ENCODE assay signal across 26 cellular contexts in the genomic region with DNA sequence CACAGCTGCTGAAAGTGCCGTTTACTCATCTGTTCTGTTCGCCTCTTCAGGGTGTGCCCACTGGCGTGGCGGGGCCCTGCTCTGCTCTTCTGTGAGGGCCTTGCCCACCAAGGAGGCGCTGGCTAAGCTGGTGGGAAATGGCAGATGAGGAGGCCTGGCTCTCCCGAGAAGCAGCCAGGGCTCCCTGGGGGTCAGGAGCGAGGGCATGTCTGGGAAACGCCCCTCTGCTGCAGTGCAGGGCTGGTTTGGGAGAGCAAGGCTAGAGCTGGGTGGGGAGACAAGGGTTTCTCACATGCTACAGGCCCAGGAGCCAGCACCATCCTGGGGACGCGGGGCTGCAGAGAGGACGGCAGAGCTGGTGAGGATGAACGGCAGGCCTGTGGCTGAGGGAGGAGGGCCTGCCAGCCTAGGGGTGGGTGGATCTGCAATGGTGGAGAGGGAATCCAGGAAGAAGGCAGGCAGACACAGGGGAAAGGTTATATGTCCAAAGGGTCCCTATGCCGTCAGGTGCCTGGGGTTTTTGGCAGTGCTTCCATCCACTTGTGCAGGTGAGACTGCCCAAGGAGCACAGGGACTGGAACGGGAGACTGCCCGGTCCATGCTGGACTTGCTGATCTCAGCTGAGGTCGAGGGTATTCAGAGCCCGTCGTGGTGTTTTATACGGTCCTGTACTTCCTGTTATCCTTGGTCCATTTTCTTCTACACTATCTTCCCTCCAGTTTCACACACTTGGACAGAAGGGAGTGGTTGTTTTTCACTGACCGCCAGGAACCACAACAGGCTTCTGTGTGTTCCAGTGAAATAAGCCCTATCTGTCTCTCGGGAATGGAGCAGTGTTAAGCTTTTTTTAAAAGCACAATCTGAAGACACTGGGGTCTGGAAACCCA.
A peak's percentile ranks its signal among the peaks of the same experiment; 100 is the strongest.
DNase-seq lines count a peak whose midpoint lies in the region; ATAC-seq and TF ChIP-seq lines count a peak whose summit lies in the region.
"Had no signal": no experiment of that assay in that cellular context is flagged by ENCODE, and none has a peak within 500 bp of the region (broad histone marks: within the 10 kb centered on the region; RNA-seq: fewer than 3 reads in every experiment).

No MANE protein-coding gene starts in this region.

- H3K27me3 ChIP-seq in testis, result no peaks in the 10 kb centered on the region
- peaks cover 3% of the 10 kb centered on the region for H3K27me3 ChIP-seq in gastroesophageal sphincter
- H3K27me3 ChIP-seq: cardiac muscle cell, heart left ventricle, upper lobe of right lung had no signal

- H3K36me3 ChIP-seq in testis (ENCODE audit: low read depth, missing control alignments), result no peaks in the 10 kb centered on the region
- H3K36me3 ChIP-seq in gastroesophageal sphincter, result no peaks in the 10 kb centered on the region
- H3K36me3 ChIP-seq: cardiac muscle cell, heart left ventricle, upper lobe of right lung had no signal

- H3K27ac ChIP-seq in testis (no peak overlapping the region), gastroesophageal sphincter (no peak overlapping the region)
- H3K27ac ChIP-seq: cardiac muscle cell, epithelial cell of prostate, heart left ventricle, skin epidermis, upper lobe of right lung had no signal

- H3K9me3 ChIP-seq in testis (no peaks in the 10 kb centered on the region), gastroesophageal sphincter (no peaks in the 10 kb centered on the region)
- H3K9me3 ChIP-seq: heart left ventricle, mucosa of descending colon, SK-N-SH, upper lobe of right lung had no signal

- TF ChIP-seq EP300 in gastroesophageal sphincter (IDR thresholded peaks at IDR 0.05), result no peak

- no peak for TF ChIP-seq CTCF in testis (IDR thresholded peaks at IDR 0.05)
- no peak for TF ChIP-seq CTCF in gastroesophageal sphincter (IDR thresholded peaks at IDR 0.05)

- H3K4me3 ChIP-seq in testis (no peak overlapping the region), gastroesophageal sphincter (no peak overlapping the region)
- H3K4me3 ChIP-seq: cardiac muscle cell, heart left ventricle, mucosa of descending colon, skin epidermis, upper lobe of right lung had no signal

- intact Hi-C loops in testis (cut with DNase I; ENCODE audit: low total_unique reads), result no loop called here

- no peak for TF ChIP-seq POLR2A in testis (IDR thresholded peaks at IDR 0.05)
- no peak for TF ChIP-seq POLR2A in gastroesophageal sphincter (IDR thresholded peaks at IDR 0.05)

- peak; percentile 28 for DNase-seq in activated effector memory CD4-positive, alpha-beta T cell treated with anti-CD3 and anti-CD28 coated beads, Interleukin-2, amount 50 U/mL, for 16 hours
- no peak for DNase-seq in activated effector memory CD4-positive, alpha-beta T cell treated with Interleukin-2 at 50 U/mL for 16 hours
- DNase-seq in foreskin melanocyte (peak; percentile 22), mesenteric fat pad (ENCODE audit: low spot score) (peak; percentile 73), testis (peak; percentile 18)
- DNase-seq in effector CD4-positive, alpha-beta T cell, result no peak
- DNase-seq: activated CD8-positive, alpha-beta memory T cell treated with anti-CD3 and anti-CD28 coated beads for 24 hours; activated T-cell treated with anti-CD3 and anti-CD28 coated beads, Interleukin-2, amount 50 U/mL, for 48 hours; AML-193; CD8-positive, alpha-beta T cell; dermis blood vessel endothelial cell; Karpas-422; mucosa of descending colon; MV-4-11; NCI-H187 treated with DMSO at 0.1 percent for 48 hours; NCI-H526 treated with DMSO at 0.1 percent for 48 hours; nephron progenitor cell; SK-N-SH; T-helper 17 cell; upper lobe of right lung had no signal

- H3K4me1 ChIP-seq in testis, result no peaks in the 10 kb centered on the region
- H3K4me1 ChIP-seq in gastroesophageal sphincter, result no peaks in the 10 kb centered on the region
- H3K4me1 ChIP-seq: upper lobe of right lung had no signal

- ATAC-seq in gastroesophageal sphincter (no peak), HG03280 (IDR thresholded peaks at IDR 0.05; ENCODE audit: unreplicated experiment) (no peak)
- ATAC-seq: CD8-positive, alpha-beta T cell; mucosa of descending colon; T-helper 17 cell; upper lobe of right lung had no signal

- WGBS in testis, 2 donors, result 68 to 72% methylated on average over 21 of the region's 21 CpGs
- WGBS in gastroesophageal sphincter (ENCODE audit: low coverage in 1 of 2), 2 donors, result 40 to 70% methylated on average over 1 to 9 of the region's 21 CpGs

Comparison
In these comparisons a context has a peak if more than half of its experiments do, and no peak if none do; other contexts are left out.
1. DNase-seq: peak in activated effector memory CD4-positive, alpha-beta T cell treated with anti-CD3 and anti-CD28 coated beads, Interleukin-2, amount 50 U/mL, for 16 hours (single experiment), foreskin melanocyte (single experiment), mesenteric fat pad (single experiment) and testis (single experiment); none in activated effector memory CD4-positive, alpha-beta T cell treated with Interleukin-2 at 50 U/mL for 16 hours (single experiment) and effector CD4-positive, alpha-beta T cell (single experiment).